Comparison of ENCODE assay signal across 2 cellular contexts in the genomic region with DNA sequence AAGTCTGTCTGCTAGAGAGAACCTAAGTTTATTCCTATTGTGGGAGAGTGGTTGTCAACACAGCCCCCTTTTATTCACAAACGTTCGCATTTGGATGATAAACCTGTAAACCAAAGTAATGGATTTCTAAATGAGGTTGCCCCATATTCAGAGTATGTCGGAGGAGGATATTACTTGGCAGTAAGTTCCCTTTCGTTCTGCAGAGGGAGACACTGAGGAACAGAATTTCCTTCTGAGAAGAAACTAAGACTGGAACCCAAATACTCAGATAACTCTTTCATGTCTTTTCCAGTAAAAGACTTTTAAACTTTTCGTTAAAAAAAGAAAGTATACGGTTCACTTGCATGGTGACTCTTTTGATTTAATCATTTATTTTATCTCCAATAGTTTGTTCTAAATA.
TF ChIP-seq lines count a peak whose summit lies in the region.

No MANE protein-coding gene starts in this region.

TF ChIP-seq in SK-N-SH, 30 proteins besides CTCF, POLR2A, EP300 and RAD21 (continued from another document):
- TF ChIP-seq RCOR1 (IDR thresholded peaks at IDR 0.05; ENCODE audit: low read length): no peak
- TF ChIP-seq, protein P1, sequence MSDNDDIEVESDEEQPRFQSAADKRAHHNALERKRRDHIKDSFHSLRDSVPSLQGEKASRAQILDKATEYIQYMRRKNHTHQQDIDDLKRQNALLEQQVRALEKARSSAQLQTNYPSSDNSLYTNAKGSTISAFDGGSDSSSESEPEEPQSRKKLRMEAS (IDR thresholded peaks at IDR 0.05; ENCODE audit: low read depth): no peak
- TF ChIP-seq, protein P2, sequence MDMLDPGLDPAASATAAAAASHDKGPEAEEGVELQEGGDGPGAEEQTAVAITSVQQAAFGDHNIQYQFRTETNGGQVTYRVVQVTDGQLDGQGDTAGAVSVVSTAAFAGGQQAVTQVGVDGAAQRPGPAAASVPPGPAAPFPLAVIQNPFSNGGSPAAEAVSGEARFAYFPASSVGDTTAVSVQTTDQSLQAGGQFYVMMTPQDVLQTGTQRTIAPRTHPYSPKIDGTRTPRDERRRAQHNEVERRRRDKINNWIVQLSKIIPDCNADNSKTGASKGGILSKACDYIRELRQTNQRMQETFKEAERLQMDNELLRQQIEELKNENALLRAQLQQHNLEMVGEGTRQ (IDR thresholded peaks at IDR 0.05; ENCODE audit: borderline replicate concordance, low read depth, low read length): no peak
- TF ChIP-seq, protein P3, sequence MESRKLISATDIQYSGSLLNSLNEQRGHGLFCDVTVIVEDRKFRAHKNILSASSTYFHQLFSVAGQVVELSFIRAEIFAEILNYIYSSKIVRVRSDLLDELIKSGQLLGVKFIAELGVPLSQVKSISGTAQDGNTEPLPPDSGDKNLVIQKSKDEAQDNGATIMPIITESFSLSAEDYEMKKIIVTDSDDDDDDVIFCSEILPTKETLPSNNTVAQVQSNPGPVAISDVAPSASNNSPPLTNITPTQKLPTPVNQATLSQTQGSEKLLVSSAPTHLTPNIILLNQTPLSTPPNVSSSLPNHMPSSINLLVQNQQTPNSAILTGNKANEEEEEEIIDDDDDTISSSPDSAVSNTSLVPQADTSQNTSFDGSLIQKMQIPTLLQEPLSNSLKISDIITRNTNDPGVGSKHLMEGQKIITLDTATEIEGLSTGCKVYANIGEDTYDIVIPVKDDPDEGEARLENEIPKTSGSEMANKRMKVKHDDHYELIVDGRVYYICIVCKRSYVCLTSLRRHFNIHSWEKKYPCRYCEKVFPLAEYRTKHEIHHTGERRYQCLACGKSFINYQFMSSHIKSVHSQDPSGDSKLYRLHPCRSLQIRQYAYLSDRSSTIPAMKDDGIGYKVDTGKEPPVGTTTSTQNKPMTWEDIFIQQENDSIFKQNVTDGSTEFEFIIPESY (IDR thresholded peaks at IDR 0.05; ENCODE audit: borderline replicate concordance, low read depth): no peak
- TF ChIP-seq GATA2 (CRISPR knock-in tag; IDR thresholded peaks at IDR 0.05): no peak
- no peak for TF ChIP-seq FOXJ3 (CRISPR knock-in tag; IDR thresholded peaks at IDR 0.05)

TF ChIP-seq in SK-N-SH treated with all-trans-retinoic acid at 6 μM for 48 hours, 23 proteins besides CTCF, POLR2A, EP300 and RAD21 (continued from another document):
- TF ChIP-seq, protein P4, sequence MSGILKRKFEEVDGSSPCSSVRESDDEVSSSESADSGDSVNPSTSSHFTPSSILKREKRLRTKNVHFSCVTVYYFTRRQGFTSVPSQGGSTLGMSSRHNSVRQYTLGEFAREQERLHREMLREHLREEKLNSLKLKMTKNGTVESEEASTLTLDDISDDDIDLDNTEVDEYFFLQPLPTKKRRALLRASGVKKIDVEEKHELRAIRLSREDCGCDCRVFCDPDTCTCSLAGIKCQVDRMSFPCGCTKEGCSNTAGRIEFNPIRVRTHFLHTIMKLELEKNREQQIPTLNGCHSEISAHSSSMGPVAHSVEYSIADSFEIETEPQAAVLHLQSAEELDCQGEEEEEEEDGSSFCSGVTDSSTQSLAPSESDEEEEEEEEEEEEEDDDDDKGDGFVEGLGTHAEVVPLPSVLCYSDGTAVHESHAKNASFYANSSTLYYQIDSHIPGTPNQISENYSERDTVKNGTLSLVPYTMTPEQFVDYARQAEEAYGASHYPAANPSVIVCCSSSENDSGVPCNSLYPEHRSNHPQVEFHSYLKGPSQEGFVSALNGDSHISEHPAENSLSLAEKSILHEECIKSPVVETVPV (CRISPR knock-in tag; IDR thresholded peaks at IDR 0.05): no peak
- TF ChIP-seq BACH2 (CRISPR knock-in tag; IDR thresholded peaks at IDR 0.05; ENCODE audit: borderline replicate concordance): no peak
